Comparison of ENCODE assay signal across 13 cellular contexts in the genomic region with DNA sequence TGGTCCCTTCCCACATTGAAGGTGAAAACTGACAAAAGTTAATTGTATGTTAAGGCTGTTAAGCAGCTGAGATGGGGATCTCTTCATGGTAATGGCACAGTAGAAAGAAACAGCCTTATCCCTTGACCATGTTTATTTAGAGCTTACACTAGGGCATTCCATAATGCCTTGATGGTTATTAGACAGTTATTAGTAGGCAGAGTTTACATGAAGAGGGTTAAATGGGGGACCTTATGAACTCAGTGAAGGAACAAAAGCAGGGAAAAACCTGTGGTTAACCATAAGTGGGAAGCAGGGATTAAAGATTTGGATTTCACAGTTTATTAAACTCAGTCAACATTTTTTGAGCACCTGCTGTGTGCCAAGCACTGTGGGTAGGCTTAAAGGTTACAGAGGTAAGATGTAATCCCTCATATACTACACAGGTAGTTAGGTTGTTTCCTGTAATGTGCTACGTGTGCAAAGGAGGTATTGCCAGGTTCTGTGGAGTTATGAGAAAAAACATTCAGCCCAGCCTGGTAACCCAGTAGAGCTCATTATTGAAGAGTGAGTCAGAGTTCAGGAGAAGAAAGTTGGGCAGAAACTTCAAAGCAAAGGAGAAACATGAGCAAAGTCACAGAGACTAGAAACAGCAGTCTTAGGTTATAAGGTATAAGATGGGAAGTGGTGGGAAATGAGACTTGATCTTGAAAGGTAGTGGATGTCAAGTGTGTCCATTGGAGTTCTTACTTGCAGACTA. TPM values are rescaled to one million over a fixed set of nuclear protein-coding genes. Genes with fewer than 3 reads are reported as not detected.
A peak's percentile ranks its signal among the peaks of the same experiment; 100 is the strongest.
DNase-seq lines count a peak whose midpoint lies in the region; ATAC-seq, FAIRE-seq and TF ChIP-seq lines count a peak whose summit lies in the region.
"Had no signal": no experiment of that assay in that cellular context is flagged by ENCODE, and none has a peak within 500 bp of the region (broad histone marks: within the 10 kb centered on the region; RNA-seq: fewer than 3 reads in every experiment).

No MANE protein-coding gene starts in this region.

- peak; percentile 50 for DNase-seq in activated naive CD4-positive, alpha-beta T cell treated with anti-CD3 and anti-CD28 coated beads for 36 hours
- DNase-seq in activated naive CD4-positive, alpha-beta T cell (lab: John Stamatoyannopoulos, UW): no peak
- DNase-seq in PC-3: peak; percentile 24
- DNase-seq in bronchial epithelial cell (ENCODE audit: low read depth): peak; percentile 42
- DNase-seq in retinal pigment epithelial cell (ENCODE audit: low read depth): peak; percentile 60
- no peak for DNase-seq in SK-N-DZ (ENCODE audit: low spot score)
- no peak for DNase-seq in left ventricle myocardium inferior
- no peak for DNase-seq in NCI-H345 (lab: John Stamatoyannopoulos, UW)
- DNase-seq: C1 segment of cervical spinal cord, kidney, NCI-H1694 treated with DMSO at 0.1 percent for 48 hours, RPMI8226 had no signal

- no peaks in the 10 kb centered on the region for H4K20me1 ChIP-seq in PC-3 (ENCODE audit: low read length)

- H3K27me3 Mint-ChIP-seq in activated naive CD4-positive, alpha-beta T cell treated with anti-CD3 and anti-CD28 coated beads for 36 hours (ENCODE audit: low read depth): no peaks in the 10 kb centered on the region

- no peaks in the 10 kb centered on the region for H3K9me2 ChIP-seq in PC-3 (replicated peaks; ENCODE audit: low read length)

- H3K4me3 Mint-ChIP-seq in activated naive CD4-positive, alpha-beta T cell treated with anti-CD3 and anti-CD28 coated beads for 36 hours: no peak overlapping the region

- H3K36me3 ChIP-seq in PC-3 (ENCODE audit: low read depth, low read length): peaks cover 26% of the 10 kb centered on the region
- peaks cover 8% of the 10 kb centered on the region for H3K36me3 ChIP-seq in bronchial epithelial cell (ENCODE audit: control insufficient read depth, insufficient read depth, low read length)
- H3K36me3 ChIP-seq in left ventricle myocardium inferior: peaks cover 76% of the 10 kb centered on the region

- no peak overlapping the region for H3K4me2 ChIP-seq in PC-3 (ENCODE audit: low read length)

- no peak for TF ChIP-seq CTCF in PC-3 (conservative IDR thresholded peaks at IDR 0.05; ENCODE audit: low read depth, low read length)
- no peak for TF ChIP-seq CTCF in bronchial epithelial cell (IDR thresholded peaks at IDR 0.05; ENCODE audit: insufficient read depth, low read length, severe bottlenecking)
- no peak for TF ChIP-seq CTCF in retinal pigment epithelial cell (conservative IDR thresholded peaks at IDR 0.05; ENCODE audit: low read depth, low read length)
- TF ChIP-seq CTCF in left ventricle myocardium inferior (IDR thresholded peaks at IDR 0.05; ENCODE audit: borderline replicate concordance): no peak

- CTCF ChIA-PET in activated naive CD4-positive, alpha-beta T cell treated with anti-CD3 and anti-CD28 coated beads for 36 hours (lab: Charles Lee): interaction anchor here (1.0 to 1.9 kb wide), 2 partner anchors 10 to 258 kb away, joined by 5 to 6 read pairs; no protein-coding TSS in a partner anchor
- CTCF ChIA-PET in PC-3 (lab: Charles Lee): interaction anchor here (0.5 kb wide), 1 partner anchor 10 kb away, joined by 3 read pairs; no protein-coding TSS in a partner anchor

- no peaks in the 10 kb centered on the region for H3K9me3 Mint-ChIP-seq in activated naive CD4-positive, alpha-beta T cell treated with anti-CD3 and anti-CD28 coated beads for 36 hours

- H3K79me2 ChIP-seq in PC-3 (ENCODE audit: low read length): no peaks in the 10 kb centered on the region

- no peaks in the 10 kb centered on the region for H3F3A ChIP-seq in PC-3 (ENCODE audit: low read length, unreplicated experiment)

- H3K27me3 ChIP-seq in PC-3 (ENCODE audit: low read length) (no peaks in the 10 kb centered on the region), bronchial epithelial cell (ENCODE audit: control insufficient read depth, insufficient read depth, low read length) (no peaks in the 10 kb centered on the region), left ventricle myocardium inferior (ENCODE audit: low read depth) (no peaks in the 10 kb centered on the region)

- no peak overlapping the region for H3K27ac ChIP-seq in PC-3 (ENCODE audit: low read length)
- no peak overlapping the region for H3K27ac ChIP-seq in left ventricle myocardium inferior (replicated peaks)

- POLR2A ChIA-PET in PC-3 (lab: Charles Lee; ENCODE audit: unreplicated experiment): interaction anchor here (0.6 kb wide), 1 partner anchor 134 kb away, joined by 3 read pairs; no protein-coding TSS in a partner anchor

- H2AFZ ChIP-seq in PC-3 (ENCODE audit: low read length): no peak overlapping the region

- intact Hi-C loops in activated naive CD4-positive, alpha-beta T cell treated with anti-CD3 and anti-CD28 coated beads for 36 hours (cut with micrococcal nuclease): loop anchor here (1.0 kb wide), 3 partner anchors 25 to 100 kb away; no protein-coding TSS in a partner anchor
- intact Hi-C loops in PC-3 (cut with micrococcal nuclease) (no loop called here), left ventricle myocardium inferior (cut with micrococcal nuclease) (no loop called here)

- H3K4me1 ChIP-seq in PC-3 (ENCODE audit: insufficient read depth, low read length) (peaks cover 7% of the 10 kb centered on the region; the same call in 1 of the 2 replicates), left ventricle myocardium inferior (no peaks in the 10 kb centered on the region)

- no peak for FAIRE-seq in bronchial epithelial cell (lab: Jason Lieb, UNC)
- FAIRE-seq: GM18507, kidney had no signal

- no peak overlapping the region for H3K9ac ChIP-seq in PC-3 (ENCODE audit: low read length)

- H3K36me3 Mint-ChIP-seq in activated naive CD4-positive, alpha-beta T cell treated with anti-CD3 and anti-CD28 coated beads for 36 hours (ENCODE audit: low read depth): peaks cover 24% of the 10 kb centered on the region

- BruUV-seq in PC-3 (replicated peaks; lab: Mats Ljungman, UMichigan): no TSS peak

- H3K4me1 Mint-ChIP-seq in activated naive CD4-positive, alpha-beta T cell treated with anti-CD3 and anti-CD28 coated beads for 36 hours (ENCODE audit: low read depth): peaks cover 35% of the 10 kb centered on the region

- H3K4me3 ChIP-seq in PC-3 (ENCODE audit: low read length) (no peak overlapping the region), bronchial epithelial cell (ENCODE audit: low read depth, low read length) (no peak overlapping the region), retinal pigment epithelial cell (ENCODE audit: low read length) (no peak overlapping the region), left ventricle myocardium inferior (no peak overlapping the region)

- H3K9me3 ChIP-seq in PC-3 (ENCODE audit: low read length) (no peaks in the 10 kb centered on the region), left ventricle myocardium inferior (replicated peaks) (no peaks in the 10 kb centered on the region)

- ATAC-seq in PC-3: peak; percentile 72

- H3K27ac Mint-ChIP-seq in activated naive CD4-positive, alpha-beta T cell treated with anti-CD3 and anti-CD28 coated beads for 36 hours: peak overlapping the region; percentile 73

RNA-seq across cellular contexts. Expression of a gene that starts 32.3 kb away (rescaled TPM):
- total RNA-seq in activated naive CD4-positive, alpha-beta T cell treated with anti-CD3 and anti-CD28 coated beads for 36 hours: not detected
- total RNA-seq in PC-3 (2014; rRNA removed) (1.6 TPM in 1 of 2 replicates, not detected in the other), bronchial epithelial cell (0.13 and 0.53 TPM in 2 replicates), left ventricle myocardium inferior (not detected)
- not detected in 2 replicates for polyA plus RNA-seq in SK-N-DZ (2014; cell fraction: cytosol; rRNA removed)
- polyA plus RNA-seq in SK-N-DZ (2014; cell fraction: nucleus; rRNA removed): 0.52 and 1.3 TPM in 2 replicates
- total RNA-seq: kidney had no signal

RNA-seq across cellular contexts. Expression of a gene that starts 34.7 kb away (rescaled TPM):
- 10 to 100 TPM; 50.0 to 52.4 TPM for total RNA-seq in activated naive CD4-positive, alpha-beta T cell treated with anti-CD3 and anti-CD28 coated beads for 36 hours
- total RNA-seq in PC-3 (2014; rRNA removed): 182 and 280 TPM in 2 replicates
- 68.0 and 69.5 TPM in 2 replicates for total RNA-seq in bronchial epithelial cell
- polyA plus RNA-seq in SK-N-DZ (2014; cell fraction: cytosol; rRNA removed): 130 and 171 TPM in 2 replicates
- 96.7 and 135 TPM in 2 replicates for polyA plus RNA-seq in SK-N-DZ (2014; cell fraction: nucleus; rRNA removed)
- total RNA-seq in left ventricle myocardium inferior: 55.6 TPM

Comparison
In these comparisons a context has a peak if more than half of its experiments do, and no peak if none do; other contexts are left out.
1. DNase-seq: peak in activated naive CD4-positive, alpha-beta T cell treated with anti-CD3 and anti-CD28 coated beads for 36 hours (single experiment), PC-3 (single experiment), bronchial epithelial cell (single experiment) and retinal pigment epithelial cell (single experiment); none in activated naive CD4-positive, alpha-beta T cell (0 of 4), SK-N-DZ (single experiment), left ventricle myocardium inferior (single experiment) and NCI-H345 (single experiment).